In the genomic region with DNA sequence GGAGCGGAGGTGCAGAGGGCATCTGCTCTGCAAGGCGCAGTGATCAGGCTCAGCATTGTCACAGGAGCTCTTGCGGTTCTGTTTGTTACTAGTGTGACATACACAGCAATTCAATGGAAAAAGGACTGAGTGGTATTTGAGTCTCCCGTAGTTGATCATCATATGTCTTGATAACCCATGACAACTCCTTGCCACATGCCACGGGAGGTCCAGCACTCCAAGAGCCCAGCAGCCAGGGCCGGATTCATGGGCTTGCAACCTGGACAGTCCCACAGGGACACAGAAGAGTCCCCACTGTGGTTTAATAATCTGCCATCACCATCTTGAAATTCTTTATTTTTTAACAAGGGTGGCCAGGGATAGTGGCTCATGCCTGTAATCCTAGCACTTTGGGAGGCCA, we compare ENCODE assay signal across 10 cellular contexts. TPM values are rescaled to one million over a fixed set of nuclear protein-coding genes. Genes with fewer than 3 reads are reported as not detected.
"Had no signal": no experiment of that assay in that cellular context is flagged by ENCODE, and none has a peak within 500 bp of the region (broad histone marks: within the 10 kb centered on the region; RNA-seq: fewer than 3 reads in every experiment).

No MANE protein-coding gene starts in this region.

RNA-seq across cellular contexts. Expression of a gene that starts 58.1 kb away (rescaled TPM):
- total RNA-seq: activated CD4-positive, alpha-beta memory T cell treated with anti-CD3 and anti-CD28 coated beads, Interleukin-2, amount 10 ng/mL, durations not matched to agents 7 days and 5 days; activated CD4-positive, alpha-beta T cell treated with anti-CD3 and anti-CD28 coated beads for 36 hours; activated CD4-positive, alpha-beta T cell treated with anti-CD3 and anti-CD28 coated beads, Interleukin-2, amount 10 ng/mL, durations not matched to agents 7 days and 5 days; activated CD8-positive, alpha-beta memory T cell treated with anti-CD3 and anti-CD28 coated beads, Interleukin-2, amount 10 ng/mL, durations not matched to agents 7 days and 5 days; activated CD8-positive, alpha-beta T cell treated with anti-CD3 and anti-CD28 coated beads, Interleukin-2, amount 10 ng/mL, durations not matched to agents 7 days and 5 days; activated naive CD8-positive, alpha-beta T cell treated with anti-CD3 and anti-CD28 coated beads, Interleukin-2, amount 10 ng/mL, durations not matched to agents 7 days and 5 days; activated T-helper 2 cell treated with anti-CD3 and anti-CD28 coated beads, Interferon-gamma antibody, Interleukin-2, Interleukin-4, amounts not matched to agents 10 μg/mL and 5 μg/mL and 100 μg/mL, durations not matched to agents 14 hours and 24 hours and 36 hours; ascending aorta; bronchial epithelial cell; cardiac muscle cell had no signal
- polyA plus RNA-seq: cardiac muscle cell had no signal
